1 cellular context compared by ENCODE assay signal in genomic region chr10:79239930-79240713, GRCh38.
TF ChIP-seq lines count a peak whose summit lies in the region.

No MANE protein-coding gene starts in this region.

TF ChIP-seq in HEK293, 187 proteins besides CTCF, POLR2A, EP300 and RAD21 (continued from another document):
- no peak for TF ChIP-seq ZBTB44 (tag by site-specific recombination; IDR thresholded peaks at IDR 0.05)
- TF ChIP-seq ZNF202 (tag by site-specific recombination; IDR thresholded peaks at IDR 0.05; ENCODE audit: borderline replicate concordance), result no peak
- no peak for TF ChIP-seq BCL11A (tag by site-specific recombination; IDR thresholded peaks at IDR 0.05; ENCODE audit: low read depth)
- no peak for TF ChIP-seq ZNF664 (tag by site-specific recombination; IDR thresholded peaks at IDR 0.05)
- 0 out of 2 replicates have a peak, but pooled peaks have one; percentile 41 for TF ChIP-seq ZNF561 (tag by site-specific recombination; IDR thresholded peaks at IDR 0.05; ENCODE audit: borderline replicate concordance)
- TF ChIP-seq ZBTB8A (tag by site-specific recombination; IDR thresholded peaks at IDR 0.05), result peak; percentile 65
- peak; percentile 26; the same call in 1 of the 2 replicates for TF ChIP-seq FEZF1 (tag by site-specific recombination; IDR thresholded peaks at IDR 0.05)
- peak; percentile 68 for TF ChIP-seq GLIS1 (tag by site-specific recombination; IDR thresholded peaks at IDR 0.05)
- TF ChIP-seq ZNF221 (tag by site-specific recombination; IDR thresholded peaks at IDR 0.05; ENCODE audit: borderline replicate concordance), result no peak
- no peak for TF ChIP-seq TSHZ1 (tag by site-specific recombination; IDR thresholded peaks at IDR 0.05; ENCODE audit: borderline replicate concordance)
- TF ChIP-seq ZNF274 (IDR thresholded peaks at IDR 0.05; ENCODE audit: low read length), result no peak
- TF ChIP-seq ZNF274 (tag by site-specific recombination; IDR thresholded peaks at IDR 0.05; ENCODE audit: borderline replicate concordance), result no peak
- TF ChIP-seq RBAK (tag by site-specific recombination; IDR thresholded peaks at IDR 0.05), result no peak
